Comparison of ENCODE assay signal across 9 cellular contexts in the genomic region with DNA sequence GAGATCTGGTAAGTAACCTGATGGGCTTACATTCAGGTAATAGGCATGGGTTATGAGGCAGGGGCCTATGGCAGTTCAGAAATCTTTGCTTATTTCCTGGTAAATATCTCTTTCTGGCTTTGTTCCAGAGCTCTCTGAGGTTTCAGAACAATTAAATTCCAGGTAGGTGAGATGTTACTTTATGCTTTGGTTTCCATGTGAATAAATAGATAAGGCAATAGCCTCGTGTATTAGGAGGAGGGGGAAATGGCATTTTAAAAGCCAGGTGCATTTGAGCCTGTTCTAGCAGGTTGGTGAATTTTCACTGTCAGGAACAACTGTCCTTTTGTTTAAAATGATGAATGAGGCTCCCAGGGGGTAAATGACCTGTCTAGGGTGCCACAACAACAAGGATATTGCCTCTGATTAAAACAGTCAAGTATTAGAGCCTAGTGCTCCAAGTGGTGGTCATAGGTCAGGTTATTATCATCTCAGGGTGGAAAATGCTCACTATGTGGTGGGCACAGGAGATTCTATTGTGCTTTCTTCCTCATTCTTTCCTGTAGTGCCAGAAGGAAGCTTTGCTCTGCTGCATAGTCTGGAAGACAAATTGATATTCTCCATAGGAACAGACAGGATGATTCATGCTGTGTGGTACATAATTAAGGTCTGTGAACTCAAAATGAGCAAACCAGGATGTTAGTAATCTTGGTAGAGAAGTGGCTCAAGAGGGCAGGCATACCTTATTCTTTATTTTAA.
DNase-seq lines count a peak whose midpoint lies in the region; ATAC-seq, FAIRE-seq and TF ChIP-seq lines count a peak whose summit lies in the region.
"Had no signal": no experiment of that assay in that cellular context is flagged by ENCODE, and none has a peak within 500 bp of the region (broad histone marks: within the 10 kb centered on the region; RNA-seq: fewer than 3 reads in every experiment).

No MANE protein-coding gene starts in this region.

- peak overlapping the region; percentile 19 for H3K27ac Mint-ChIP-seq in activated CD4-positive, alpha-beta T cell treated with anti-CD3 and anti-CD28 coated beads, Interleukin-2, amount 10 ng/mL, durations not matched to agents 7 days and 5 days
- no peak overlapping the region for H3K27ac Mint-ChIP-seq in glutamatergic neuron (ENCODE audit: unreplicated experiment)

- H3K4ac ChIP-seq in H1 (replicated peaks; ENCODE audit: insufficient read length, low read depth, low read length), result no peak overlapping the region

- H3K14ac ChIP-seq in H1 (ENCODE audit: insufficient read length), result no peak overlapping the region

- H3K79me2 ChIP-seq in H1 (ENCODE audit: control insufficient read depth in 1 of 2, insufficient read depth in 2 of 2, low read length in 2 of 2), result no peaks in the 10 kb centered on the region

- H3K4me2 ChIP-seq in H1 (ENCODE audit: insufficient read depth in 1 of 2, low read depth in 2 of 2, low read length in 2 of 2) (no peak overlapping the region), skeletal muscle satellite cell (ENCODE audit: low read length) (peak overlapping the region; percentile 45)

- no peaks in the 10 kb centered on the region; the same call in 1 of the 2 replicates for H3K79me1 ChIP-seq in H1 (ENCODE audit: low read depth, low read length)

- peaks cover 4% of the 10 kb centered on the region for H3K36me3 Mint-ChIP-seq in activated CD4-positive, alpha-beta T cell treated with anti-CD3 and anti-CD28 coated beads, Interleukin-2, amount 10 ng/mL, durations not matched to agents 7 days and 5 days (ENCODE audit: low read depth)
- H3K36me3 Mint-ChIP-seq in glutamatergic neuron (ENCODE audit: unreplicated experiment), result no peaks in the 10 kb centered on the region

- no peak overlapping the region for H3K4me3 Mint-ChIP-seq in activated CD4-positive, alpha-beta T cell treated with anti-CD3 and anti-CD28 coated beads, Interleukin-2, amount 10 ng/mL, durations not matched to agents 7 days and 5 days
- no peak overlapping the region for H3K4me3 Mint-ChIP-seq in glutamatergic neuron (ENCODE audit: unreplicated experiment)

- DNase-seq in activated CD4-positive, alpha-beta T cell treated with anti-CD3 and anti-CD28 coated beads, Interleukin-2, amount 10 ng/mL, durations not matched to agents 7 days and 5 days, result no peak
- DNase-seq in activated CD4-positive, alpha-beta T cell treated with anti-CD3 and anti-CD28 coated beads, Interleukin-2, amount 50 U/mL, for 4 hours, result no peak
- peak; percentile 97 for DNase-seq in NCI-H748 (lab: John Stamatoyannopoulos, UW; ENCODE audit: unreplicated experiment)
- no peak for DNase-seq in H1 (ENCODE audit: low read depth in 1 of 2, low spot score in 2 of 2)
- DNase-seq in heart left ventricle, result no peak
- no peak for DNase-seq in glutamatergic neuron
- DNase-seq: GOT3 had no signal

- H2BK20ac ChIP-seq in H1 (ENCODE audit: low read length), result no peak overlapping the region

- WGBS in H1 (ENCODE audit: extremely low coverage in 1 of 2, insufficient coverage in 1 of 2, insufficient read length in 1 of 2, insufficient replicate concordance in 2 of 2, low coverage in 1 of 2, low lambda C conversion rate in 2 of 2, missing lambda C conversion rate in 1 of 2), 2 experiments, result 42% methylated on average over 1 of the region's 1 CpG; no CpG with 5 or more reads in 1 of the 2 experiments
- 6 to 33% (median 20%) methylated on average over 1 of the region's 1 CpG for WGBS in heart left ventricle, 4 donors

- no peak overlapping the region for H3K27ac ChIP-seq in H1 (ENCODE audit: low read depth, low read length)
- H3K27ac ChIP-seq in heart left ventricle, result no peak overlapping the region

- no peak overlapping the region for H3K23ac ChIP-seq in H1 (ENCODE audit: insufficient read length)

- no peaks in the 10 kb centered on the region for H3K27me3 Mint-ChIP-seq in activated CD4-positive, alpha-beta T cell treated with anti-CD3 and anti-CD28 coated beads, Interleukin-2, amount 10 ng/mL, durations not matched to agents 7 days and 5 days
- no peaks in the 10 kb centered on the region for H3K27me3 Mint-ChIP-seq in glutamatergic neuron (ENCODE audit: unreplicated experiment)

- POLR2A ChIA-PET in activated CD4-positive, alpha-beta T cell treated with anti-CD3 and anti-CD28 coated beads, Interleukin-2, amount 10 ng/mL, durations not matched to agents 7 days and 5 days (lab: Charles Lee), result no interaction called here
- POLR2A ChIA-PET in H1 (lab: Charles Lee; ENCODE audit: partially characterized antibody), result no interaction called here

- H3K56ac ChIP-seq in H1 (replicated peaks; ENCODE audit: insufficient read length, low read depth, low read length), result no peak overlapping the region

- no peak overlapping the region for H2BK5ac ChIP-seq in H1 (ENCODE audit: low read depth, low read length)

- no peaks in the 10 kb centered on the region for H3K23me2 ChIP-seq in H1 (ENCODE audit: low read depth, low read length)

- H2BK15ac ChIP-seq in H1 (ENCODE audit: low read length), result no peak overlapping the region

- H2BK120ac ChIP-seq in H1 (replicated peaks; ENCODE audit: low read depth, low read length), result no peak overlapping the region

- CTCF ChIA-PET in activated CD4-positive, alpha-beta T cell treated with anti-CD3 and anti-CD28 coated beads, Interleukin-2, amount 10 ng/mL, durations not matched to agents 7 days and 5 days (lab: Charles Lee), result no interaction called here
- CTCF ChIA-PET in H1 (lab: Charles Lee; ENCODE audit: partially characterized antibody), result no interaction called here

- no peak for ATAC-seq in HG03521 (IDR thresholded peaks at IDR 0.05; ENCODE audit: unreplicated experiment)
- no peak for ATAC-seq in heart left ventricle

- no peak for TF ChIP-seq CTCF in H1 (IDR thresholded peaks at IDR 0.05; ENCODE audit: control extremely low read depth in 1 of 3, insufficient read depth in 1 of 3, low read depth in 1 of 3, low read length in 3 of 3)
- no peak for TF ChIP-seq CTCF in heart left ventricle (IDR thresholded peaks at IDR 0.05)
- no peak for TF ChIP-seq CTCF in glutamatergic neuron (IDR thresholded peaks at IDR 0.05; ENCODE audit: partially characterized antibody, unreplicated experiment)

- H3K9me3 ChIP-seq in H1 (ENCODE audit: insufficient read depth in 2 of 2, low read depth in 1 of 2, low read length in 1 of 2) (no peaks in the 10 kb centered on the region), skeletal muscle satellite cell (replicated peaks; ENCODE audit: low read length) (no peaks in the 10 kb centered on the region), heart left ventricle (no peaks in the 10 kb centered on the region)

- H3K27me3 ChIP-seq in H1 (replicated peaks in 1 of 4; ENCODE audit: control insufficient read depth in 3 of 4, extremely low read depth in 1 of 4, insufficient read depth in 3 of 4, low read length in 3 of 4), result no peaks in the 10 kb centered on the region
- no peaks in the 10 kb centered on the region for H3K27me3 ChIP-seq in skeletal muscle satellite cell (ENCODE audit: control insufficient read depth, insufficient read depth, low read length)
- H3K27me3 ChIP-seq in heart left ventricle, result no peaks in the 10 kb centered on the region

- intact Hi-C loops in heart left ventricle (cut with DNase I), result no loop called here

- H4K5ac ChIP-seq in H1 (ENCODE audit: insufficient read length, low read depth, low read length), result no peak overlapping the region

- H3K9me3 Mint-ChIP-seq in activated CD4-positive, alpha-beta T cell treated with anti-CD3 and anti-CD28 coated beads, Interleukin-2, amount 10 ng/mL, durations not matched to agents 7 days and 5 days, result peaks cover 10% of the 10 kb centered on the region
- H3K9me3 Mint-ChIP-seq in glutamatergic neuron (ENCODE audit: unreplicated experiment), result peaks cover 1% of the 10 kb centered on the region

- no peak for FAIRE-seq in H1 (lab: Jason Lieb, UNC)

- H2BK12ac ChIP-seq in H1 (ENCODE audit: low read depth, low read length), result no peak overlapping the region

- H3K4me3 ChIP-seq in H1 (ENCODE audit: extremely low read depth in 1 of 4, insufficient read depth in 2 of 4, low read depth in 3 of 4, low read length in 4 of 4) (no peak overlapping the region), skeletal muscle satellite cell (ENCODE audit: low read length) (no peak overlapping the region), heart left ventricle (no peak overlapping the region)

- no peak overlapping the region for H3K18ac ChIP-seq in H1 (ENCODE audit: extremely low read depth, low read length)

- H3K9ac ChIP-seq in H1 (replicated peaks in 1 of 4; ENCODE audit: extremely low read depth in 1 of 4, low read depth in 3 of 4, low read length in 3 of 4), result no peak overlapping the region
- H3K9ac ChIP-seq in skeletal muscle satellite cell (ENCODE audit: low read depth, low read length), result peak overlapping the region; percentile 41

- TF ChIP-seq EP300 in H1 (IDR thresholded peaks at IDR 0.05; ENCODE audit: borderline replicate concordance in 1 of 2, low read depth in 2 of 2, low read length in 2 of 2), result no peak

- H4K8ac ChIP-seq in H1 (ENCODE audit: extremely low read depth, insufficient read depth, low read length), result no peak overlapping the region

- no peaks in the 10 kb centered on the region for H4K20me1 ChIP-seq in H1 (replicated peaks in 1 of 2; ENCODE audit: control insufficient read depth in 1 of 2, insufficient read depth in 2 of 2, low read length in 2 of 2)

- H3K4me1 Mint-ChIP-seq in activated CD4-positive, alpha-beta T cell treated with anti-CD3 and anti-CD28 coated beads, Interleukin-2, amount 10 ng/mL, durations not matched to agents 7 days and 5 days, result peaks cover 52% of the 10 kb centered on the region
- H3K4me1 Mint-ChIP-seq in glutamatergic neuron (ENCODE audit: low read depth, unreplicated experiment), result peaks cover 8% of the 10 kb centered on the region

- H3K36me3 ChIP-seq in H1 (ENCODE audit: control insufficient read depth in 2 of 4, insufficient read depth in 4 of 4, low read length in 3 of 4), result no peaks in the 10 kb centered on the region
- no peaks in the 10 kb centered on the region for H3K36me3 ChIP-seq in skeletal muscle satellite cell (ENCODE audit: insufficient read depth, low read length)
- no peaks in the 10 kb centered on the region for H3K36me3 ChIP-seq in heart left ventricle

- H3K4me1 ChIP-seq in H1 (replicated peaks in 1 of 4; ENCODE audit: control insufficient read depth in 3 of 4, insufficient read depth in 4 of 4, low read length in 3 of 4) (no peaks in the 10 kb centered on the region), skeletal muscle satellite cell (ENCODE audit: control insufficient read depth, insufficient read depth, low read length) (peaks cover 29% of the 10 kb centered on the region), heart left ventricle (peaks cover 0 to 4% (median 0%) of the 10 kb centered on the region in 12 donors)

- TF ChIP-seq POLR2A in H1 (IDR thresholded peaks at IDR 0.05; ENCODE audit: control extremely low read depth in 1 of 2, low read depth in 2 of 2, low read length in 2 of 2) (no peak), heart left ventricle (IDR thresholded peaks at IDR 0.05) (no peak)

- no peak for TF ChIP-seq RAD21 in H1 (IDR thresholded peaks at IDR 0.05 in 1 of 2, conservative IDR thresholded peaks at IDR 0.05 in 1 of 2; ENCODE audit: low read depth in 2 of 2, low read length in 2 of 2)

- H2AFZ ChIP-seq in H1 (ENCODE audit: low read length), result no peak overlapping the region; the same call in 1 of the 2 replicates

- no peak overlapping the region for H2AK5ac ChIP-seq in H1 (ENCODE audit: low read depth, low read length)

- no peak overlapping the region for H4K91ac ChIP-seq in H1 (replicated peaks; ENCODE audit: insufficient read length, low read length)

TF ChIP-seq in H1, 55 proteins besides CTCF, POLR2A, EP300 and RAD21 (continues in another document):
- no peak for TF ChIP-seq CHD2 (IDR thresholded peaks at IDR 0.05; ENCODE audit: low read length)
